Comparison of ENCODE assay signal across 13 cellular contexts in the genomic region with DNA sequence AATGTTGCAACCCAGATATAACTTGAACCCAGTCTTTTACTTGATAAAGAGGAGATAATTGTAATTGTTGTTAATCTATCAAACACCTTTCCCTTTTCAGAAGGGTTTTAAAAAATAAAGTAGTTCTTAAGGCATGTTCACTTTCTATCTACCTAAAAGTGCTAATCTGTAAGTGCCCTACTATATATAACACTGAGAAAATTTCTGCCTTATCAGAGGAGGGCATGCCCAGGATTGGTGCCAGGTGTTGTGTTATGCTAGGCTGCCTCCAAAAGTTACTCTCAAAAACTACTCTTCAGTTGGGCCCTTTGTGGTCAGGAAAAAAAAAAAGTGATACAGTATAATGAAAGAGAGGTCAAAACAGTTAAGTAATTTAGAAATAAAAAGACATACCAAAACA. TPM values are rescaled to one million over a fixed set of nuclear protein-coding genes. Genes with fewer than 3 reads are reported as not detected.
DNase-seq lines count a peak whose midpoint lies in the region; ATAC-seq and TF ChIP-seq lines count a peak whose summit lies in the region.
"Had no signal": no experiment of that assay in that cellular context is flagged by ENCODE, and none has a peak within 500 bp of the region (broad histone marks: within the 10 kb centered on the region; RNA-seq: fewer than 3 reads in every experiment).

No MANE protein-coding gene starts in this region.

- DNase-seq in CD4-positive, alpha-beta memory T cell: no peak
- DNase-seq in ovary (no peak), NCI-H146 (lab: John Stamatoyannopoulos, UW) (no peak), COR-L47 (lab: John Stamatoyannopoulos, UW) (no peak), T-helper 9 cell (no peak)
- DNase-seq: aorta; naive thymus-derived CD8-positive, alpha-beta T cell; NCI-H1930; Peyer's patch; stimulated activated naive CD4-positive, alpha-beta T cell treated with Interleukin-2 at 50 U/mL for 16 hours had no signal

- TF ChIP-seq POLR2A in ovary (IDR thresholded peaks at IDR 0.05): no peak

- no peaks in the 10 kb centered on the region for H3K36me3 Mint-ChIP-seq in CD4-positive, alpha-beta memory T cell
- H3K36me3 Mint-ChIP-seq in brain: peaks cover 14% of the 10 kb centered on the region
- H3K36me3 Mint-ChIP-seq: naive thymus-derived CD8-positive, alpha-beta T cell had no signal

- peak; percentile 63 for ATAC-seq in GM21447 (IDR thresholded peaks at IDR 0.05; ENCODE audit: unreplicated experiment)
- ATAC-seq: naive thymus-derived CD8-positive, alpha-beta T cell had no signal

- H3K9me3 Mint-ChIP-seq in CD4-positive, alpha-beta memory T cell: no peaks in the 10 kb centered on the region
- no peaks in the 10 kb centered on the region for H3K9me3 Mint-ChIP-seq in brain
- H3K9me3 Mint-ChIP-seq: naive thymus-derived CD8-positive, alpha-beta T cell had no signal

- no peaks in the 10 kb centered on the region for H3K9me3 ChIP-seq in CD4-positive, alpha-beta memory T cell (ENCODE audit: control insufficient read depth in 1 of 2, low read length in 2 of 2)
- H3K9me3 ChIP-seq in muscle layer of colon (ENCODE audit: low read length) (no peaks in the 10 kb centered on the region), ovary (no peaks in the 10 kb centered on the region)
- H3K9me3 ChIP-seq: Peyer's patch had no signal

- CTCF ChIA-PET in CD4-positive, alpha-beta memory T cell (lab: Charles Lee; ENCODE audit: partially characterized antibody): interaction anchor here (2.4 to 2.9 kb wide), 2 partner anchors 11 to 59 kb away, joined by 11 to 18 read pairs; no protein-coding TSS in a partner anchor

- H3K27ac ChIP-seq in CD4-positive, alpha-beta memory T cell (ENCODE audit: low read depth, low read length): no peak overlapping the region
- peak overlapping the region; percentile 40 for H3K27ac ChIP-seq in muscle layer of colon (ENCODE audit: low read depth, low read length)
- H3K27ac ChIP-seq in ovary: no peak overlapping the region

- peaks cover 29% of the 10 kb centered on the region for H3K4me1 ChIP-seq in CD4-positive, alpha-beta memory T cell (ENCODE audit: insufficient read depth, low read length)
- H3K4me1 ChIP-seq in muscle layer of colon (ENCODE audit: insufficient read depth, low read length) (peaks cover 44% of the 10 kb centered on the region), ovary (ENCODE audit: insufficient read depth) (peaks cover 3% of the 10 kb centered on the region)

- intact Hi-C loops in CD4-positive, alpha-beta memory T cell (cut with micrococcal nuclease): loop anchor here (2.0 kb wide), 1 partner anchor 14 kb away; no protein-coding TSS in a partner anchor
- intact Hi-C loops in ovary (cut with DNase I): no loop called here

- no peak for TF ChIP-seq EP300 in ovary (IDR thresholded peaks at IDR 0.05)

- peaks cover 23 to 64% (median 39%) of the 10 kb centered on the region in 4 donors for H3K4me1 Mint-ChIP-seq in CD4-positive, alpha-beta memory T cell
- peaks cover 72% of the 10 kb centered on the region for H3K4me1 Mint-ChIP-seq in brain

- no peak overlapping the region for H3K4me3 ChIP-seq in CD4-positive, alpha-beta memory T cell (ENCODE audit: low read length in 2 of 2)
- H3K4me3 ChIP-seq in muscle layer of colon (ENCODE audit: low read depth in 1 of 2, low read length in 2 of 2) (no peak overlapping the region), ovary (no peak overlapping the region)

- peak overlapping the region in 5 of 8 donors; percentile 1 to 88 (median 23) for H3K4me3 Mint-ChIP-seq in CD4-positive, alpha-beta memory T cell
- H3K4me3 Mint-ChIP-seq in brain: peak overlapping the region in 3 of 5 experiments; percentile 23 to 78 (median 37)

- H3K27ac Mint-ChIP-seq in CD4-positive, alpha-beta memory T cell: peak overlapping the region in 5 of 7 donors; percentile 15 to 97 (median 62)
- peak overlapping the region in 4 of 5 experiments; percentile 13 to 95 (median 82) for H3K27ac Mint-ChIP-seq in brain

- no peak overlapping the region for H3K9ac ChIP-seq in muscle layer of colon (ENCODE audit: low read length)

- no peaks in the 10 kb centered on the region for H3K36me3 ChIP-seq in CD4-positive, alpha-beta memory T cell (ENCODE audit: insufficient read depth, low read length)
- no peaks in the 10 kb centered on the region for H3K36me3 ChIP-seq in muscle layer of colon (ENCODE audit: insufficient read depth, low read length)
- H3K36me3 ChIP-seq in ovary: no peaks in the 10 kb centered on the region
- H3K36me3 ChIP-seq: Peyer's patch had no signal

- TF ChIP-seq CTCF in brain (conservative IDR thresholded peaks at IDR 0.05): no peak
- TF ChIP-seq CTCF in ovary (IDR thresholded peaks at IDR 0.05): no peak

- no peaks in the 10 kb centered on the region for H3K27me3 ChIP-seq in CD4-positive, alpha-beta memory T cell (ENCODE audit: insufficient read depth, low read length)
- H3K27me3 ChIP-seq in muscle layer of colon (ENCODE audit: control insufficient read depth in 1 of 2, insufficient read depth in 2 of 2, low read length in 2 of 2): no peaks in the 10 kb centered on the region
- H3K27me3 ChIP-seq in ovary: no peaks in the 10 kb centered on the region
- H3K27me3 ChIP-seq: Peyer's patch had no signal

- no peaks in the 10 kb centered on the region for H3K27me3 Mint-ChIP-seq in CD4-positive, alpha-beta memory T cell
- H3K27me3 Mint-ChIP-seq in brain: no peaks in the 10 kb centered on the region
- H3K27me3 Mint-ChIP-seq: naive thymus-derived CD8-positive, alpha-beta T cell had no signal

- POLR2A ChIA-PET in CD4-positive, alpha-beta memory T cell (lab: Charles Lee; ENCODE audit: partially characterized antibody): no interaction called here

RNA-seq across cellular contexts. Expression of a gene that starts 36.3 kb away (rescaled TPM):
- total RNA-seq in CD4-positive, alpha-beta memory T cell: 10 to 100 TPM; 39.0 to 39.3 TPM
- 10 to 100 TPM; 11.3 to 22.6 TPM for polyA plus RNA-seq in CD4-positive, alpha-beta memory T cell
- polyA plus RNA-seq in brain (ENCODE audit: insufficient read depth, low read depth, low replicate concordance): 22.3 TPM
- total RNA-seq in ovary: 10 to 100 TPM; 11.7 to 31.9 (median 28.2) TPM
- 10 to 100 TPM; 14.2 to 36.1 TPM for polyA plus RNA-seq in ovary
